8 cellular contexts compared by ENCODE assay signal in the genomic region with DNA sequence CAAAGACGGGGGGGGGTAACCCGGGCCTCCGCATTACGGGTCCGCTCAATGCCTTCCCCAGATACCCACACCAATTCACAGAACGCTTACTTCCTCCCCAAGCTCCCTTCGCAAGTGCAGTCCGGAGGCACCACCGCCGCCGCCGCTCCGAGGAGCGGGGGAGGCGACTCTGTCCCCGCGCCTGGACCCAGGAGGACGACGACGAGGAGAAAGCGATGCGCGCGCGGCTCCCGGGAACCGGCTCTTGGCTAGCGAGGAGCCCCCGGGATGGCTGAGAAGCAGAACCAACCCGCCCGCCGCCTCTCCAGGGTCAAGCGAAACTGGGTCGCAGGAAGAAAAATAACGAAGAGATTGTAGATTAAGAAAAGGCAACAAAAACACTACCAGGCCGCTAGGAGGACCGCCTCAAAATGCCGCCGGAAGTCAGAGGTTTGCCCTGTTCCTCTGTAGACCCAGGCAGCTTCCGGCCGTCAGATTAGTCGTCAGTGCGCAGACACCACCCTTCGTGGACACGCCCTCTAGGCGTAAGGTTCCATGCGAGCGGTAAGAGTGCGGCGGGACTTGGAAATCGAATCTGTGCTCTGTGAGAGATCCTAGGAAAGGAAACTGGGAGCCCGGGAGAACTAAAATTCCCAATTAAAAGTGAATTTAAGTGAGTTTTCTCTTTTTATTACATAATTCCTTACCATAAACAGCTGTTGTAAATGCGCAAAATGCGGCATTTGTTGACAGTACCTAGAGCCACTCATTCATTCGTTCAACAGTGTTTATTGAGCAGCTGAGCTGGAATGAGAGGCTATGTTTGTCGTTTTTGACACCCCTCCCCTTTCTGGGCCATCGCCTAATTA. TPM values are rescaled to one million over a fixed set of nuclear protein-coding genes. Genes with fewer than 3 reads are reported as not detected.
A peak's percentile ranks its signal among the peaks of the same experiment; 100 is the strongest.
DNase-seq lines count a peak whose midpoint lies in the region; ATAC-seq and TF ChIP-seq lines count a peak whose summit lies in the region.

A gene with protein sequence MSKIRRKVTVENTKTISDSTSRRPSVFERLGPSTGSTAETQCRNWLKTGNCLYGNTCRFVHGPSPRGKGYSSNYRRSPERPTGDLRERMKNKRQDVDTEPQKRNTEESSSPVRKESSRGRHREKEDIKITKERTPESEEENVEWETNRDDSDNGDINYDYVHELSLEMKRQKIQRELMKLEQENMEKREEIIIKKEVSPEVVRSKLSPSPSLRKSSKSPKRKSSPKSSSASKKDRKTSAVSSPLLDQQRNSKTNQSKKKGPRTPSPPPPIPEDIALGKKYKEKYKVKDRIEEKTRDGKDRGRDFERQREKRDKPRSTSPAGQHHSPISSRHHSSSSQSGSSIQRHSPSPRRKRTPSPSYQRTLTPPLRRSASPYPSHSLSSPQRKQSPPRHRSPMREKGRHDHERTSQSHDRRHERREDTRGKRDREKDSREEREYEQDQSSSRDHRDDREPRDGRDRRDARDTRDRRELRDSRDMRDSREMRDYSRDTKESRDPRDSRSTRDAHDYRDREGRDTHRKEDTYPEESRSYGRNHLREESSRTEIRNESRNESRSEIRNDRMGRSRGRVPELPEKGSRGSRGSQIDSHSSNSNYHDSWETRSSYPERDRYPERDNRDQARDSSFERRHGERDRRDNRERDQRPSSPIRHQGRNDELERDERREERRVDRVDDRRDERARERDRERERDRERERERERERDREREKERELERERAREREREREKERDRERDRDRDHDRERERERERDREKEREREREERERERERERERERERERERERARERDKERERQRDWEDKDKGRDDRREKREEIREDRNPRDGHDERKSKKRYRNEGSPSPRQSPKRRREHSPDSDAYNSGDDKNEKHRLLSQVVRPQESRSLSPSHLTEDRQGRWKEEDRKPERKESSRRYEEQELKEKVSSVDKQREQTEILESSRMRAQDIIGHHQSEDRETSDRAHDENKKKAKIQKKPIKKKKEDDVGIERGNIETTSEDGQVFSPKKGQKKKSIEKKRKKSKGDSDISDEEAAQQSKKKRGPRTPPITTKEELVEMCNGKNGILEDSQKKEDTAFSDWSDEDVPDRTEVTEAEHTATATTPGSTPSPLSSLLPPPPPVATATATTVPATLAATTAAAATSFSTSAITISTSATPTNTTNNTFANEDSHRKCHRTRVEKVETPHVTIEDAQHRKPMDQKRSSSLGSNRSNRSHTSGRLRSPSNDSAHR (N-terminal part only) (minus strand): TSS at position 433 of the 848 bp plus-strand sequence. CDS start 7,239 bp downstream, outside the sequence.

- peaks cover 17 to 31% (median 23%) of the 10 kb centered on the region in 3 donors for H3K4me1 Mint-ChIP-seq in IgD-negative memory B cell

- peak; percentile 49 for TF ChIP-seq CTCF in epithelial cell of esophagus (IDR thresholded peaks at IDR 0.05; ENCODE audit: insufficient read depth, low read depth, low read length, missing control alignments)

- peak; percentile 99 for ATAC-seq in GM21528 (IDR thresholded peaks at IDR 0.05; ENCODE audit: low FRiP score, unreplicated experiment)

- H3K4me3 ChIP-seq in epithelial cell of esophagus (ENCODE audit: low read length) (peak within 1 kb of the TSS; percentile 88), mononuclear cell (ENCODE audit: low read length) (peak within 1 kb of the TSS; percentile 79)

- H3K4me1 ChIP-seq in mononuclear cell (ENCODE audit: insufficient read depth, low read length): peaks cover 27% of the 10 kb centered on the region

- DNase-seq in DMS153 (lab: John Stamatoyannopoulos, UW): peak; percentile 91
- peak; percentile 97 for DNase-seq in OCI-M1 (lab: John Stamatoyannopoulos, UW)
- peak; percentile 90 for DNase-seq in activated T-cell treated with anti-CD3 and anti-CD28 coated beads for 24 hours (ENCODE audit: low read depth)
- DNase-seq in epithelial cell of esophagus (ENCODE audit: low read depth): peak; percentile 98
- peak; percentile 77 to 87 for DNase-seq in stimulated activated CD8-positive, alpha-beta memory T cell treated with anti-CD3 and anti-CD28 coated beads, Interleukin-4, amount 100 ng/mL, for 1 hour (ENCODE audit: low read depth in 2 of 2, low spot score in 1 of 2)

- peak within 1 kb of the TSS; percentile 43 to 97 (median 94) for H3K27ac Mint-ChIP-seq in IgD-negative memory B cell

- peak within 1 kb of the TSS; percentile 82 to 96 (median 94) for H3K4me3 Mint-ChIP-seq in IgD-negative memory B cell

- H3K27me3 ChIP-seq in mononuclear cell (ENCODE audit: insufficient read depth, low read length): peaks cover 24% of the 10 kb centered on the region

- peaks cover 0 to 3% (median 0%) of the 10 kb centered on the region in 3 donors for H3K9me3 Mint-ChIP-seq in IgD-negative memory B cell

- H3K27me3 Mint-ChIP-seq in IgD-negative memory B cell: peaks cover 4% of the 10 kb centered on the region

- no peaks in the 10 kb centered on the region for H3K9me3 ChIP-seq in mononuclear cell (ENCODE audit: low read depth, low read length)

- peaks cover 7% of the 10 kb centered on the region for H3K36me3 Mint-ChIP-seq in IgD-negative memory B cell

RNA-seq across cellular contexts. Expression of the gene that starts here (rescaled TPM):
- 59.8 TPM for polyA plus RNA-seq in IgD-negative memory B cell
- total RNA-seq in mononuclear cell: 26.8 TPM

Comparison
In these comparisons a context has a peak if more than half of its experiments do, and no peak if none do; other contexts are left out.
1. Peak in every context shown above with its lines: DNase-seq, ATAC-seq and H3K4me3 ChIP-seq.